ENCODE assay signal across 14 cellular contexts in genomic region chr6:138570716-138571020, GRCh38.
A peak's percentile ranks its signal among the peaks of the same experiment; 100 is the strongest.
DNase-seq lines count a peak whose midpoint lies in the region; ATAC-seq and TF ChIP-seq lines count a peak whose summit lies in the region.
"Had no signal": no experiment of that assay in that cellular context is flagged by ENCODE, and none has a peak within 500 bp of the region (broad histone marks: within the 10 kb centered on the region; RNA-seq: fewer than 3 reads in every experiment).

No MANE protein-coding gene starts in this region.

- no peak overlapping the region for H3K27ac Mint-ChIP-seq in H9
- H3K27ac Mint-ChIP-seq: immature natural killer cell had no signal

- H3K4ac ChIP-seq in H9 (ENCODE audit: low read depth, low read length) (no peak overlapping the region), neuronal stem cell (ENCODE audit: low read length) (no peak overlapping the region)

- no peak overlapping the region for H4K91ac ChIP-seq in H9 (ENCODE audit: insufficient read length, low read depth, low read length)
- H4K91ac ChIP-seq in neuronal stem cell (ENCODE audit: low read depth, low read length, poor library complexity): no peak overlapping the region

- H3K9me3 ChIP-seq in H9 (ENCODE audit: control insufficient read depth, low read depth, low read length): no peaks in the 10 kb centered on the region
- no peaks in the 10 kb centered on the region for H3K9me3 ChIP-seq in neuronal stem cell (replicated peaks in 1 of 2; ENCODE audit: control insufficient read depth in 2 of 2, insufficient read depth in 1 of 2, low read depth in 1 of 2, low read length in 2 of 2)
- H3K9me3 ChIP-seq: Peyer's patch had no signal

- H3K23ac ChIP-seq in H9 (ENCODE audit: insufficient read length, low read depth, low read length) (no peak overlapping the region), neuronal stem cell (ENCODE audit: low read depth, low read length, poor library complexity) (no peak overlapping the region)

- WGBS in H9 (ENCODE audit: extremely low coverage, insufficient read length, low lambda C conversion rate): no CpG with 5 or more reads among the region's 5 CpGs
- WGBS in neuronal stem cell (ENCODE audit: extremely low coverage in 2 of 2, insufficient read length in 2 of 2, insufficient replicate concordance in 1 of 2), 2 donors: no CpG with 5 or more reads among the region's 5 CpGs

- H3K36me3 Mint-ChIP-seq in H9 (ENCODE audit: insufficient read depth in 1 of 3, low read depth in 3 of 3): no peaks in the 10 kb centered on the region
- H3K36me3 Mint-ChIP-seq: immature natural killer cell had no signal

- H3K18ac ChIP-seq in H9 (ENCODE audit: insufficient read length, low read depth, low read length) (no peak overlapping the region), neuronal stem cell (ENCODE audit: low read length) (no peak overlapping the region)

- no peaks in the 10 kb centered on the region for H3K27me3 Mint-ChIP-seq in H9 (ENCODE audit: low read depth)

- H3K56ac ChIP-seq in H9 (ENCODE audit: insufficient read length, low read depth, low read length): no peak overlapping the region

- H4K5ac ChIP-seq in H9 (ENCODE audit: insufficient read length, low read depth, low read length): no peak overlapping the region

- peaks cover 4% of the 10 kb centered on the region; the same call in 1 of the 2 replicates for H3K79me2 ChIP-seq in H9 (ENCODE audit: insufficient read depth, low read length)

- H3K27ac ChIP-seq in H9 (ENCODE audit: insufficient read length, low read depth, low read length): no peak overlapping the region
- H3K27ac ChIP-seq in neuronal stem cell (replicated peaks; ENCODE audit: low read length): peak overlapping the region; percentile 25
- H3K27ac ChIP-seq: KMS-11, Peyer's patch had no signal

- H3K4me1 ChIP-seq in H9 (ENCODE audit: insufficient read depth, low read length): peaks cover 12% of the 10 kb centered on the region; the same call in 1 of the 2 replicates
- peaks cover 9 to 19% of the 10 kb centered on the region in 2 donors for H3K4me1 ChIP-seq in neuronal stem cell (ENCODE audit: control insufficient read depth in 2 of 2, insufficient read depth in 1 of 2, low read depth in 1 of 2, low read length in 2 of 2)

- H2BK12ac ChIP-seq in H9 (ENCODE audit: insufficient read length, low read depth, low read length) (no peak overlapping the region), neuronal stem cell (ENCODE audit: low read length) (no peak overlapping the region)

- H3K4me2 ChIP-seq in H9 (ENCODE audit: insufficient read depth, insufficient read length, low read length) (peak overlapping the region; percentile 99), neuronal stem cell (ENCODE audit: insufficient read depth, low read length, poor library complexity, severe bottlenecking) (peak overlapping the region; percentile 47)
- H3K4me2 ChIP-seq: KMS-11 had no signal

- H2BK15ac ChIP-seq in H9 (ENCODE audit: low read depth, low read length) (no peak overlapping the region), neuronal stem cell (ENCODE audit: low read length) (no peak overlapping the region)

- no peak overlapping the region for H3T11ph ChIP-seq in H9 (ENCODE audit: low read length)

- H2AFZ ChIP-seq in H9 (ENCODE audit: low read length) (no peak overlapping the region), neuronal stem cell (ENCODE audit: low read length) (peak overlapping the region; percentile 29)

- TF ChIP-seq CTCF in H9 (conservative IDR thresholded peaks at IDR 0.05): no peak

- no peak overlapping the region for H2BK20ac ChIP-seq in H9 (ENCODE audit: low read depth, low read length, poor library complexity, severe bottlenecking)

- peaks cover 0 to 3% of the 10 kb centered on the region in 2 donors for H3K36me3 ChIP-seq in neuronal stem cell (replicated peaks in 1 of 2; ENCODE audit: control insufficient read depth in 2 of 2, insufficient read depth in 2 of 2, low read length in 2 of 2)
- H3K36me3 ChIP-seq: Peyer's patch had no signal

- no peaks in the 10 kb centered on the region for H3K9me3 Mint-ChIP-seq in H9
- H3K9me3 Mint-ChIP-seq: immature natural killer cell had no signal

- H4K20me1 ChIP-seq in H9 (ENCODE audit: control insufficient read depth, insufficient read depth, insufficient read length): no peaks in the 10 kb centered on the region

- H3K79me1 ChIP-seq in H9 (ENCODE audit: insufficient read depth, low read depth, low read length, poor library complexity, severe bottlenecking) (no peaks in the 10 kb centered on the region), neuronal stem cell (ENCODE audit: low read depth, low read length) (peaks cover 2% of the 10 kb centered on the region)

- H3K4me3 Mint-ChIP-seq in H9: no peak overlapping the region
- H3K4me3 Mint-ChIP-seq: immature natural killer cell had no signal

- no peak for DNase-seq in H9
- peak; percentile 21 for DNase-seq in NCI-H1694 (lab: John Stamatoyannopoulos, UW)
- DNase-seq in fibroblast of peridontal ligament (ENCODE audit: extremely low read depth): peak; percentile 63
- DNase-seq in neuronal stem cell (ENCODE audit: low spot score): peak; percentile 44
- DNase-seq in NCI-H2196 (lab: John Stamatoyannopoulos, UW; ENCODE audit: unreplicated experiment): no peak
- no peak for DNase-seq in SK-N-DZ (ENCODE audit: low spot score)
- DNase-seq: activated CD4-positive, alpha-beta T cell treated with anti-CD3 and anti-CD28 coated beads for 1 hour; activated T-cell treated with anti-CD3 and anti-CD28 coated beads, Interleukin-2, amount 50 U/mL, for 1 hour; GOT3; immature natural killer cell; Peyer's patch; stimulated activated naive CD4-positive, alpha-beta T cell treated with Interleukin-2 at 50 U/mL for 16 hours had no signal

- H3K9ac ChIP-seq in H9 (ENCODE audit: extremely low read depth, insufficient read length, low read length) (no peak overlapping the region), neuronal stem cell (ENCODE audit: low read depth, low read length, poor library complexity) (no peak overlapping the region)
- H3K9ac ChIP-seq: KMS-11 had no signal

- peaks cover 9% of the 10 kb centered on the region for H3K23me2 ChIP-seq in H9 (ENCODE audit: insufficient read length, low read depth, low read length, poor library complexity, severe bottlenecking)

- ATAC-seq in HG03045 (IDR thresholded peaks at IDR 0.05; ENCODE audit: unreplicated experiment): no peak

- H3K27me3 ChIP-seq in H9 (ENCODE audit: insufficient read depth, low read length) (no peaks in the 10 kb centered on the region), neuronal stem cell (ENCODE audit: control insufficient read depth in 3 of 3, insufficient read depth in 3 of 3, low read depth in 1 of 3, low read length in 3 of 3) (no peaks in the 10 kb centered on the region)
- H3K27me3 ChIP-seq: Peyer's patch had no signal

- no peak overlapping the region for H3K14ac ChIP-seq in H9 (ENCODE audit: insufficient read depth, low read length)
- H3K14ac ChIP-seq in neuronal stem cell (ENCODE audit: low read length): no peak overlapping the region

- no peak overlapping the region for H2BK5ac ChIP-seq in H9 (ENCODE audit: insufficient read length, low read length)
- no peak overlapping the region for H2BK5ac ChIP-seq in neuronal stem cell (ENCODE audit: low read length)

- H4K8ac ChIP-seq in H9 (replicated peaks; ENCODE audit: insufficient read length, low read depth, low read length) (no peak overlapping the region), neuronal stem cell (ENCODE audit: low read depth, low read length) (no peak overlapping the region)

- no peak overlapping the region for H2BK120ac ChIP-seq in H9 (ENCODE audit: low read depth, low read length, poor library complexity, severe bottlenecking)
- H2BK120ac ChIP-seq in neuronal stem cell (ENCODE audit: low read depth, low read length): no peak overlapping the region

- H2AK5ac ChIP-seq in H9 (ENCODE audit: insufficient read length, low read length): no peak overlapping the region
- H2AK5ac ChIP-seq in neuronal stem cell (ENCODE audit: low read depth, low read length): no peak overlapping the region

- H3K4me3 ChIP-seq in neuronal stem cell (ENCODE audit: low read length in 2 of 2): peak overlapping the region; percentile 66 to 75

- peaks cover 7 to 13% of the 10 kb centered on the region in 2 experiments for H3K4me1 Mint-ChIP-seq in H9
- H3K4me1 Mint-ChIP-seq: immature natural killer cell had no signal

Comparison
In these comparisons a context has a peak if more than half of its experiments do, and no peak if none do; other contexts are left out.
1. DNase-seq: peak in NCI-H1694 (single experiment), fibroblast of peridontal ligament (single experiment) and neuronal stem cell (single experiment); none in H9 (single experiment), NCI-H2196 (single experiment) and SK-N-DZ (single experiment).